20 cellular contexts compared by ENCODE assay signal in genomic region chr11:28702450-28702790, GRCh38.
"Had no signal": no experiment of that assay in that cellular context is flagged by ENCODE, and none has a peak within 500 bp of the region (broad histone marks: within the 10 kb centered on the region; RNA-seq: fewer than 3 reads in every experiment).

No MANE protein-coding gene starts in this region.

- DNase-seq: activated B cell treated with CpG ODN at 0.5 μM for 24 hours; activated CD4-positive, alpha-beta T cell treated with anti-CD3 and anti-CD28 coated beads, Interleukin-2, amount 10 ng/mL, durations not matched to agents 24 days and 14 days; activated CD8-positive, alpha-beta memory T cell treated with anti-CD3 and anti-CD28 coated beads, Interleukin-2, amount 50 U/mL, for 4 hours; activated CD8-positive, alpha-beta T cell treated with anti-CD3 and anti-CD28 coated beads, Interleukin-2, amount 10 ng/mL, durations not matched to agents 7 days and 5 days; activated gamma-delta T cell; activated T-cell treated with anti-CD3 and anti-CD28 coated beads, Interleukin-2, amount 50 U/mL, for 48 hours; amniotic stem cell; effector memory CD4-positive, alpha-beta T cell; left colon; lower lobe of right lung; nephron progenitor cell; occipital lobe; stimulated activated CD4-positive, alpha-beta T cell treated with anti-CD3 and anti-CD28 coated beads, Interleukin-12 subunit alpha, Interleukin-12 subunit beta, amount 100 ng/mL, for 4 hours; stimulated activated CD4-positive, alpha-beta T cell treated with anti-CD3 and anti-CD28 coated beads, Interleukin-2, amount 100 ng/mL, for 24 hours; T-helper 2 cell; testis; upper lobe of right lung had no signal

- H3K4me1 ChIP-seq: body of pancreas, lower lobe of right lung, testis, upper lobe of right lung had no signal

- H3K36me3 ChIP-seq: lower lobe of right lung, stomach, upper lobe of right lung had no signal

- ATAC-seq: activated CD8-positive, alpha-beta T cell treated with anti-CD3 and anti-CD28 coated beads, Interleukin-2, amount 10 ng/mL, durations not matched to agents 7 days and 5 days; body of pancreas; left colon; upper lobe of right lung had no signal

- H3K9me3 ChIP-seq: body of pancreas, lower lobe of right lung, stomach, testis, upper lobe of right lung had no signal

- H3K27ac ChIP-seq: body of pancreas, lower lobe of right lung, stomach, testis, upper lobe of right lung had no signal

- H3K27me3 ChIP-seq: body of pancreas, stomach, testis, upper lobe of right lung had no signal

- H3K4me3 ChIP-seq: body of pancreas, lower lobe of right lung, stomach, testis, upper lobe of right lung had no signal

- FAIRE-seq: TTC549 had no signal
